In the genomic region with DNA sequence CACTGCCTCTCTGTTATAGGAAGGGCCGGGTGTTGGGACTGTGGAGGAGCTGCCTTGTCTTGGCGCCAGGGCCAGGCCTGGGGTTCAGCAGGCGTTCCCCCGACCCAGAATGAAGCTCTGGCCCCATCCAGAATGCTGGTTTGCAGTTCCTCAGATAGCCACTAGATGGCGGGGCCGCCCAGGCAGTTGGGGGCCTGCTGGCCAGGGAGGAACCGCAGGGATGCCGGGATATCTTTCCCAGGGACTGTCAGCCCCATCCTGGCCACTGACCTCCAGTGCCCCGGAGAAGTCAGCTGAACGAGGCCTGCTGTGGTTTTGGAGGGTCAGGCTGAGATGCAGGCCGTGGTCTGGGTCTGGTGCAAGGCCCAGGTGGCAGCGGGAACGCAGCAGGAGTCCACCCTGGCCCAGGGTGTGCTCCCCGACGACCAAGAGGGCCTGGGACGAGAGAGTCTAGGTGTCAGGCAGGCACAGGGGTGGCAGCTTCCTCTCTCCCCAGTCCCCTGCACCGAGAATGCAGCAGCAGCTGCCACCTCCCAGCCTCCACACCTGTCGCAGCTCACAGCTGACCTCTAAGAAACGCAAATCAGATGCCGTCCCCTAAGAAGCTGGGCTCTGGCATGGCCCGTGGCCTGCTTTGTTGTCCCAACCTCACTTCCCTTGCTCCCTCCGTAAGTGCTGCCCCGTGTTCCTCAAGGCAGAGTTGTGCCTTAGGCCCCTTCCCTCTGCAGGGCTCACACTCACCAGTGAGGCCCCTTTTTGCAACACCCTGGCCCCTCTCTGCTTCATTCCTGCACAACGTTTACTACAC, we compare ENCODE assay signal across 8 cellular contexts. TPM values are rescaled to one million over a fixed set of nuclear protein-coding genes. Genes with fewer than 3 reads are reported as not detected.
DNase-seq lines count a peak whose midpoint lies in the region; ATAC-seq and TF ChIP-seq lines count a peak whose summit lies in the region.

No MANE protein-coding gene starts in this region.

- no peaks in the 10 kb centered on the region for H3K27me3 ChIP-seq in DND-41 (ENCODE audit: insufficient read depth, low read length, poor library complexity)
- H3K27me3 ChIP-seq in SU-DHL-6 (ENCODE audit: low read length), result no peaks in the 10 kb centered on the region

- H3K27ac Mint-ChIP-seq in activated naive CD8-positive, alpha-beta T cell treated with anti-CD3 and anti-CD28 coated beads, Interleukin-2, amount 50 U/mL, for 24 hours, result no peak overlapping the region

- H3K9me2 ChIP-seq in SU-DHL-6 (replicated peaks; ENCODE audit: insufficient read depth, low read length), result no peaks in the 10 kb centered on the region

- H3K9ac ChIP-seq in DND-41 (ENCODE audit: low read depth, low read length), result no peak overlapping the region
- no peak overlapping the region for H3K9ac ChIP-seq in SU-DHL-6 (ENCODE audit: low read length)

- H3K4me1 ChIP-seq in DND-41 (ENCODE audit: insufficient read depth, low read length), result no peaks in the 10 kb centered on the region

- TF ChIP-seq EP300 in Ishikawa (IDR thresholded peaks at IDR 0.05; ENCODE audit: borderline replicate concordance), result no peak

- intact Hi-C loops in left cardiac atrium (cut with DNase I), result loop anchor here (5.0 to 10.0 kb wide), 3 partner anchors 316 to 478 kb away; no protein-coding TSS in a partner anchor

- TF ChIP-seq CTCF in DND-41 (IDR thresholded peaks at IDR 0.05; ENCODE audit: borderline replicate concordance, extremely low read depth, low read length, poor library complexity, severe bottlenecking) (peak; percentile 99), SU-DHL-6 (IDR thresholded peaks at IDR 0.05; ENCODE audit: insufficient read depth, low read length, poor library complexity, severe bottlenecking) (peak; percentile 92)

- no peaks in the 10 kb centered on the region for H4K20me1 ChIP-seq in DND-41 (ENCODE audit: insufficient read depth, low read length)
- H4K20me1 ChIP-seq in SU-DHL-6 (ENCODE audit: low read depth, low read length), result no peaks in the 10 kb centered on the region

- H3K9me3 ChIP-seq in DND-41 (ENCODE audit: insufficient read depth, low read length, severe bottlenecking) (no peaks in the 10 kb centered on the region), SU-DHL-6 (ENCODE audit: insufficient read depth, low read length) (no peaks in the 10 kb centered on the region)

- H3K4me3 ChIP-seq in DND-41 (ENCODE audit: low read depth in 1 of 2, low read length in 2 of 2) (no peak overlapping the region), SU-DHL-6 (ENCODE audit: insufficient read depth, low read length, poor library complexity, severe bottlenecking) (no peak overlapping the region)

- H3K4me3 Mint-ChIP-seq in activated naive CD8-positive, alpha-beta T cell treated with anti-CD3 and anti-CD28 coated beads, Interleukin-2, amount 50 U/mL, for 24 hours, result no peak overlapping the region

- no peak overlapping the region for H3K4me2 ChIP-seq in DND-41 (ENCODE audit: insufficient read depth, low read length)
- no peak overlapping the region for H3K4me2 ChIP-seq in SU-DHL-6 (ENCODE audit: low read depth, low read length, poor library complexity, severe bottlenecking)

- H3K27me3 Mint-ChIP-seq in activated naive CD8-positive, alpha-beta T cell treated with anti-CD3 and anti-CD28 coated beads, Interleukin-2, amount 50 U/mL, for 24 hours, result no peaks in the 10 kb centered on the region

- no peaks in the 10 kb centered on the region for H3F3A ChIP-seq in SU-DHL-6 (ENCODE audit: insufficient read depth)

- DNase-seq in DND-41 (peak; percentile 70), left cardiac atrium (peak; percentile 75), renal cortical epithelial cell (ENCODE audit: low read depth) (peak; percentile 19)
- peak; percentile 76 for DNase-seq in activated naive CD8-positive, alpha-beta T cell treated with anti-CD3 and anti-CD28 coated beads, Interleukin-2, amount 50 U/mL, for 24 hours

- H3K9me3 Mint-ChIP-seq in activated naive CD8-positive, alpha-beta T cell treated with anti-CD3 and anti-CD28 coated beads, Interleukin-2, amount 50 U/mL, for 24 hours, result no peaks in the 10 kb centered on the region

- H3K36me3 Mint-ChIP-seq in activated naive CD8-positive, alpha-beta T cell treated with anti-CD3 and anti-CD28 coated beads, Interleukin-2, amount 50 U/mL, for 24 hours (ENCODE audit: low read depth), result no peaks in the 10 kb centered on the region

- no peak overlapping the region for H3K27ac ChIP-seq in DND-41 (ENCODE audit: low read length)
- no peak overlapping the region for H3K27ac ChIP-seq in SU-DHL-6 (ENCODE audit: low read depth, low read length)

- H3K79me2 ChIP-seq in DND-41 (ENCODE audit: insufficient read depth, low read length) (no peaks in the 10 kb centered on the region), SU-DHL-6 (ENCODE audit: insufficient read depth, low read length) (no peaks in the 10 kb centered on the region)

- H3K36me3 ChIP-seq in DND-41 (ENCODE audit: insufficient read depth, low read length) (no peaks in the 10 kb centered on the region), SU-DHL-6 (ENCODE audit: low read length) (no peaks in the 10 kb centered on the region)

- no peak overlapping the region for H2AFZ ChIP-seq in DND-41 (ENCODE audit: low read depth, low read length)
- H2AFZ ChIP-seq in SU-DHL-6 (ENCODE audit: low read depth, low read length, severe bottlenecking), result no peak overlapping the region

- peak; percentile 99 for TF ChIP-seq RAD21 in Ishikawa (IDR thresholded peaks at IDR 0.05; ENCODE audit: low read depth)

- ATAC-seq in DND-41 (ENCODE audit: insufficient read depth, low read depth) (peak; percentile 83), left cardiac atrium (peak; percentile 83 to 84), GM21576 (IDR thresholded peaks at IDR 0.05; ENCODE audit: unreplicated experiment) (no peak), HG02588 (IDR thresholded peaks at IDR 0.05; ENCODE audit: unreplicated experiment) (no peak)
- ATAC-seq in activated naive CD8-positive, alpha-beta T cell treated with anti-CD3 and anti-CD28 coated beads, Interleukin-2, amount 50 U/mL, for 24 hours, result peak; percentile 49

- no peaks in the 10 kb centered on the region for H3K4me1 Mint-ChIP-seq in activated naive CD8-positive, alpha-beta T cell treated with anti-CD3 and anti-CD28 coated beads, Interleukin-2, amount 50 U/mL, for 24 hours

TF ChIP-seq in Ishikawa, 13 proteins besides CTCF, POLR2A, EP300 and RAD21:
- no peak for TF ChIP-seq YY1 (IDR thresholded peaks at IDR 0.05; ENCODE audit: low read depth)
- TF ChIP-seq TCF12 (IDR thresholded peaks at IDR 0.05; ENCODE audit: low read depth), result no peak
- no peak for TF ChIP-seq EGR1 (IDR thresholded peaks at IDR 0.05)
- TF ChIP-seq, protein P1, sequence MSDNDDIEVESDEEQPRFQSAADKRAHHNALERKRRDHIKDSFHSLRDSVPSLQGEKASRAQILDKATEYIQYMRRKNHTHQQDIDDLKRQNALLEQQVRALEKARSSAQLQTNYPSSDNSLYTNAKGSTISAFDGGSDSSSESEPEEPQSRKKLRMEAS (IDR thresholded peaks at IDR 0.05), result no peak
- TF ChIP-seq CREB1 (IDR thresholded peaks at IDR 0.05; ENCODE audit: low read depth), result no peak
- TF ChIP-seq, protein P2, sequence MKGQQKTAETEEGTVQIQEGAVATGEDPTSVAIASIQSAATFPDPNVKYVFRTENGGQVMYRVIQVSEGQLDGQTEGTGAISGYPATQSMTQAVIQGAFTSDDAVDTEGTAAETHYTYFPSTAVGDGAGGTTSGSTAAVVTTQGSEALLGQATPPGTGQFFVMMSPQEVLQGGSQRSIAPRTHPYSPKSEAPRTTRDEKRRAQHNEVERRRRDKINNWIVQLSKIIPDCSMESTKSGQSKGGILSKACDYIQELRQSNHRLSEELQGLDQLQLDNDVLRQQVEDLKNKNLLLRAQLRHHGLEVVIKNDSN (IDR thresholded peaks at IDR 0.05), result no peak
- TF ChIP-seq ZBTB7A (IDR thresholded peaks at IDR 0.05; ENCODE audit: low read depth), result no peak
- no peak for TF ChIP-seq CEBPB (IDR thresholded peaks at IDR 0.05)
- no peak for TF ChIP-seq TEAD4 (IDR thresholded peaks at IDR 0.05)
- no peak for TF ChIP-seq NFIC (IDR thresholded peaks at IDR 0.05)
- TF ChIP-seq TAF1 (IDR thresholded peaks at IDR 0.05; ENCODE audit: low read depth), result no peak
- TF ChIP-seq FOXM1 (IDR thresholded peaks at IDR 0.05; ENCODE audit: borderline replicate concordance, low read depth), result no peak
- TF ChIP-seq, protein P3, sequence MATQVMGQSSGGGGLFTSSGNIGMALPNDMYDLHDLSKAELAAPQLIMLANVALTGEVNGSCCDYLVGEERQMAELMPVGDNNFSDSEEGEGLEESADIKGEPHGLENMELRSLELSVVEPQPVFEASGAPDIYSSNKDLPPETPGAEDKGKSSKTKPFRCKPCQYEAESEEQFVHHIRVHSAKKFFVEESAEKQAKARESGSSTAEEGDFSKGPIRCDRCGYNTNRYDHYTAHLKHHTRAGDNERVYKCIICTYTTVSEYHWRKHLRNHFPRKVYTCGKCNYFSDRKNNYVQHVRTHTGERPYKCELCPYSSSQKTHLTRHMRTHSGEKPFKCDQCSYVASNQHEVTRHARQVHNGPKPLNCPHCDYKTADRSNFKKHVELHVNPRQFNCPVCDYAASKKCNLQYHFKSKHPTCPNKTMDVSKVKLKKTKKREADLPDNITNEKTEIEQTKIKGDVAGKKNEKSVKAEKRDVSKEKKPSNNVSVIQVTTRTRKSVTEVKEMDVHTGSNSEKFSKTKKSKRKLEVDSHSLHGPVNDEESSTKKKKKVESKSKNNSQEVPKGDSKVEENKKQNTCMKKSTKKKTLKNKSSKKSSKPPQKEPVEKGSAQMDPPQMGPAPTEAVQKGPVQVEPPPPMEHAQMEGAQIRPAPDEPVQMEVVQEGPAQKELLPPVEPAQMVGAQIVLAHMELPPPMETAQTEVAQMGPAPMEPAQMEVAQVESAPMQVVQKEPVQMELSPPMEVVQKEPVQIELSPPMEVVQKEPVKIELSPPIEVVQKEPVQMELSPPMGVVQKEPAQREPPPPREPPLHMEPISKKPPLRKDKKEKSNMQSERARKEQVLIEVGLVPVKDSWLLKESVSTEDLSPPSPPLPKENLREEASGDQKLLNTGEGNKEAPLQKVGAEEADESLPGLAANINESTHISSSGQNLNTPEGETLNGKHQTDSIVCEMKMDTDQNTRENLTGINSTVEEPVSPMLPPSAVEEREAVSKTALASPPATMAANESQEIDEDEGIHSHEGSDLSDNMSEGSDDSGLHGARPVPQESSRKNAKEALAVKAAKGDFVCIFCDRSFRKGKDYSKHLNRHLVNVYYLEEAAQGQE (IDR thresholded peaks at IDR 0.05; ENCODE audit: low read depth), result no peak

RNA-seq across cellular contexts. Expression of gene RMI2, which starts 51.2 kb away (rescaled TPM):
- total RNA-seq in left cardiac atrium, result 1 to 10 TPM in 1 of 2 donors, under 1 TPM in 1; 0.60 to 2.4 TPM
- 6.0 and 7.3 TPM in 2 replicates for total RNA-seq in renal cortical epithelial cell

Comparison
In these comparisons a context has a peak if more than half of its experiments do, and no peak if none do; other contexts are left out.
1. ATAC-seq: peak in DND-41 (single experiment), activated naive CD8-positive, alpha-beta T cell treated with anti-CD3 and anti-CD28 coated beads, Interleukin-2, amount 50 U/mL, for 24 hours (single experiment) and left cardiac atrium (2 of 2); none in GM21576 (single experiment) and HG02588 (single experiment).
2. DNase-seq: peak in every context shown above with its lines; median percentile 76 in activated naive CD8-positive, alpha-beta T cell treated with anti-CD3 and anti-CD28 coated beads, Interleukin-2, amount 50 U/mL, for 24 hours; 75 in left cardiac atrium; 70 in DND-41; 19 in renal cortical epithelial cell.